9 cellular contexts compared by ENCODE assay signal in the genomic region with DNA sequence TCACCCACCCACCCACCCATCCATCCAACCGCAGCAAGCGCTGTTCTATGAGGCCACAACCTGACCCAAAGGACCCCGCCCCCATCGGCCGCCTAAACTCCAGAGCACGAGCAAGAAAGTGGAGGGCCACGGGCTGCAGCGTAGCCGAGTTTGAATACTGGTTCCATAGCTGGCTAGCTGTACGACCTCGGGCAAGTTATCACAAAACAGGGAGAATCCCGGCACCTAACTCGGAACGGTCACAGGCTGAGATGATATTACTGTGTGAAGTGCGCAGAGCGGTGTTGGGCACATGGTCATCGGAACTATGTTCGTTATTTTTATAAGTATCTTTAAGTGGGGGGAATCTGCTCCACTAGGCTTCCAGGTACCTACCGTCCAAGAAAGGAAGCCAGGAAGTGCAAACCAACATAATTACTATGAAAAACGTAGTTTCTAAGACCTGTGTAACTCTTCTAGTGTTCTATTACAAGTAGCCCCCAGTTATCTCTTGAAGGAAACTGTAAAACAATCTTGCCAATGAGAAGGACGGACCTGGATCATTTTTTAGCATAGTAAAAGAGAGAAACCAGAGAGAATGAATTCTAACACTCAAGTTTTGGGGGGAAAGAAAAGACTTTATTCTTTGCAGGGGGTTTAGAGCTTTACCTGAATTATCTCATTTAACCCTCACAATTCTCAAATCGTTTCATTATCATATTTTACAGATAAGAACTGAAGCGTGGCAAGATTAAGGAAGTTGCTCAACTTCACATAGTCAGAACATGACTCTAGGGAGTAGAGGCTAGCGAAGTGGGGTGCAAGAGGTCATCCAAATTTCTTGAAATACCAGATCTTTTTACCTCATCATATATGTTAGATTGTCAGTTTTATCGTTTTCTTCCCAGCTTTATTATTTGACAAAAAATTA. TPM values are rescaled to one million over a fixed set of nuclear protein-coding genes. Genes with fewer than 3 reads are reported as not detected.
DNase-seq lines count a peak whose midpoint lies in the region; ATAC-seq and TF ChIP-seq lines count a peak whose summit lies in the region.
"Had no signal": no experiment of that assay in that cellular context is flagged by ENCODE, and none has a peak within 500 bp of the region (broad histone marks: within the 10 kb centered on the region; RNA-seq: fewer than 3 reads in every experiment).

No MANE protein-coding gene starts in this region.

- peak; percentile 96 for DNase-seq in GF-D8 (lab: John Stamatoyannopoulos, UW)
- DNase-seq in activated CD8-positive, alpha-beta T cell treated with anti-CD3 and anti-CD28 coated beads, Interleukin-2, amount 10 ng/mL, durations not matched to agents 7 days and 5 days = no peak
- peak; percentile 51 for DNase-seq in hepatic stellate cell (ENCODE audit: low spot score)
- DNase-seq in sigmoid colon = no peak
- no peak for DNase-seq in HK-2 (ENCODE audit: unreplicated experiment)
- no peak for DNase-seq in GDM1 (lab: John Stamatoyannopoulos, UW)

- H3K4me2 ChIP-seq in KMS-11 = peak overlapping the region; percentile 47

- H4K20me1 ChIP-seq in KMS-11 (ENCODE audit: insufficient read depth) = no peaks in the 10 kb centered on the region

- no peaks in the 10 kb centered on the region for H3K27me3 Mint-ChIP-seq in activated CD8-positive, alpha-beta T cell treated with anti-CD3 and anti-CD28 coated beads, Interleukin-2, amount 10 ng/mL, durations not matched to agents 7 days and 5 days (ENCODE audit: low read depth)

- no peak for TF ChIP-seq POLR2A in sigmoid colon (IDR thresholded peaks at IDR 0.05)

- no peak for TF ChIP-seq EP300 in sigmoid colon (IDR thresholded peaks at IDR 0.05)

- H3K79me2 ChIP-seq in KMS-11 (ENCODE audit: insufficient read depth, low read depth) = peaks cover 19% of the 10 kb centered on the region; the same call in 1 of the 2 replicates

- peaks cover 42% of the 10 kb centered on the region for H3K36me3 Mint-ChIP-seq in activated CD8-positive, alpha-beta T cell treated with anti-CD3 and anti-CD28 coated beads, Interleukin-2, amount 10 ng/mL, durations not matched to agents 7 days and 5 days (ENCODE audit: low read depth)

- peak; percentile 42 for ATAC-seq in GM21528 (IDR thresholded peaks at IDR 0.05; ENCODE audit: low FRiP score, unreplicated experiment)
- ATAC-seq in activated CD8-positive, alpha-beta T cell treated with anti-CD3 and anti-CD28 coated beads, Interleukin-2, amount 10 ng/mL, durations not matched to agents 7 days and 5 days = peak; percentile 48

- no peaks in the 10 kb centered on the region for H3K36me3 ChIP-seq in KMS-11 (ENCODE audit: insufficient read depth)
- peaks cover 3 to 41% (median 17%) of the 10 kb centered on the region in 4 donors for H3K36me3 ChIP-seq in sigmoid colon

- H3K9me3 ChIP-seq in sigmoid colon = no peaks in the 10 kb centered on the region

- peak overlapping the region; percentile 97 for H3K27ac Mint-ChIP-seq in activated CD8-positive, alpha-beta T cell treated with anti-CD3 and anti-CD28 coated beads, Interleukin-2, amount 10 ng/mL, durations not matched to agents 7 days and 5 days

- peaks cover 48% of the 10 kb centered on the region for H3K4me1 Mint-ChIP-seq in activated CD8-positive, alpha-beta T cell treated with anti-CD3 and anti-CD28 coated beads, Interleukin-2, amount 10 ng/mL, durations not matched to agents 7 days and 5 days (ENCODE audit: low read depth)

- peak overlapping the region; percentile 97 for H3K4me3 Mint-ChIP-seq in activated CD8-positive, alpha-beta T cell treated with anti-CD3 and anti-CD28 coated beads, Interleukin-2, amount 10 ng/mL, durations not matched to agents 7 days and 5 days

- CTCF ChIA-PET in activated CD8-positive, alpha-beta T cell treated with anti-CD3 and anti-CD28 coated beads, Interleukin-2, amount 10 ng/mL, durations not matched to agents 7 days and 5 days (lab: Charles Lee) = interaction anchor here (0.8 to 4.8 kb wide), 5 partner anchors 10 to 63 kb away, joined by 3 to 28 read pairs (median 10); a partner anchor contains a TSS

- TF ChIP-seq CTCF in KMS-11 (conservative IDR thresholded peaks at IDR 0.05; ENCODE audit: low read depth, low read length) (no peak), sigmoid colon (IDR thresholded peaks at IDR 0.05) (no peak)

- no peaks in the 10 kb centered on the region for H3K9me3 Mint-ChIP-seq in activated CD8-positive, alpha-beta T cell treated with anti-CD3 and anti-CD28 coated beads, Interleukin-2, amount 10 ng/mL, durations not matched to agents 7 days and 5 days (ENCODE audit: insufficient read depth)

- peak overlapping the region; percentile 34; the same call in 1 of the 2 replicates for H3K9ac ChIP-seq in KMS-11

- intact Hi-C loops in sigmoid colon (cut with DNase I) = no loop called here

- 2 to 3% methylated on average over 25 of the region's 25 CpGs for WGBS in sigmoid colon, 2 donors

- POLR2A ChIA-PET in activated CD8-positive, alpha-beta T cell treated with anti-CD3 and anti-CD28 coated beads, Interleukin-2, amount 10 ng/mL, durations not matched to agents 7 days and 5 days (lab: Charles Lee) = interaction anchor here (1.0 to 3.9 kb wide), 4 partner anchors 14 to 80 kb away, joined by 3 to 44 read pairs (median 6); a partner anchor contains a TSS

- peak overlapping the region; percentile 56 for H3K27ac ChIP-seq in KMS-11
- H3K27ac ChIP-seq in sigmoid colon = peak overlapping the region; percentile 85 to 93 (median 89)

- no peaks in the 10 kb centered on the region for H3K27me3 ChIP-seq in KMS-11 (ENCODE audit: insufficient read depth, low read depth)
- no peaks in the 10 kb centered on the region for H3K27me3 ChIP-seq in sigmoid colon

- H3K4me3 ChIP-seq in KMS-11 (IDR thresholded peaks at IDR 0.05; ENCODE audit: insufficient read depth, low read depth, low read length) (no peak overlapping the region), sigmoid colon (peak overlapping the region; percentile 63 to 88 (median 72))

- peak overlapping the region; percentile 46; the same call in 1 of the 2 replicates for H2AFZ ChIP-seq in KMS-11 (ENCODE audit: low read depth)

- H3K4me1 ChIP-seq in KMS-11 (ENCODE audit: low read depth, poor library complexity, severe bottlenecking) (peaks cover 58% of the 10 kb centered on the region), sigmoid colon (peaks cover 0 to 25% (median 18%) of the 10 kb centered on the region in 4 donors)

RNA-seq across cellular contexts. Expression of a gene that starts 0.7 kb away (rescaled TPM):
- 10 to 100 TPM; 36.3 to 39.5 TPM for total RNA-seq in activated CD8-positive, alpha-beta T cell treated with anti-CD3 and anti-CD28 coated beads, Interleukin-2, amount 10 ng/mL, durations not matched to agents 7 days and 5 days
- total RNA-seq in sigmoid colon = 10 to 100 TPM; 12.2 to 19.9 (median 18.5) TPM
- polyA plus RNA-seq in sigmoid colon = 10 to 100 TPM; 13.8 to 16.8 (median 14.1) TPM

RNA-seq across cellular contexts. Expression of a gene that starts 14.4 kb away (rescaled TPM):
- total RNA-seq in activated CD8-positive, alpha-beta T cell treated with anti-CD3 and anti-CD28 coated beads, Interleukin-2, amount 10 ng/mL, durations not matched to agents 7 days and 5 days = 10 to 100 TPM; 60.5 to 62.0 TPM
- total RNA-seq in sigmoid colon = 10 to 100 TPM; 14.7 to 28.6 (median 21.0) TPM
- polyA plus RNA-seq in sigmoid colon = 10 to 100 TPM; 16.8 to 22.5 (median 17.3) TPM

RNA-seq across cellular contexts. Expression of a gene that starts 18.2 kb away (rescaled TPM):
- not detected for total RNA-seq in activated CD8-positive, alpha-beta T cell treated with anti-CD3 and anti-CD28 coated beads, Interleukin-2, amount 10 ng/mL, durations not matched to agents 7 days and 5 days
- total RNA-seq in sigmoid colon = not detected
- polyA plus RNA-seq in sigmoid colon = not detected
- total RNA-seq: temporal lobe had no signal

RNA-seq across cellular contexts. Expression of a gene that starts 49.6 kb away (rescaled TPM):
- total RNA-seq in activated CD8-positive, alpha-beta T cell treated with anti-CD3 and anti-CD28 coated beads, Interleukin-2, amount 10 ng/mL, durations not matched to agents 7 days and 5 days = not detected
- total RNA-seq in sigmoid colon = not detected
- 1 to 10 TPM in 2 of 3 donors, under 1 TPM in 1; 0.04 to 5.3 (median 3.0) TPM for polyA plus RNA-seq in sigmoid colon
- total RNA-seq: temporal lobe had no signal

RNA-seq across cellular contexts. Expression of a gene that starts 56.2 kb away (rescaled TPM):
- total RNA-seq in activated CD8-positive, alpha-beta T cell treated with anti-CD3 and anti-CD28 coated beads, Interleukin-2, amount 10 ng/mL, durations not matched to agents 7 days and 5 days = not detected
- not detected for total RNA-seq in sigmoid colon
- 1 to 10 TPM in 1 of 3 donors, under 1 TPM in 1, not detected in 1; 0.19 to 4.4 TPM for polyA plus RNA-seq in sigmoid colon
- total RNA-seq: temporal lobe had no signal

Comparison
In these comparisons a context has a peak if more than half of its experiments do, and no peak if none do; other contexts are left out.
1. DNase-seq: peak in GF-D8 (single experiment) and hepatic stellate cell (single experiment); none in activated CD8-positive, alpha-beta T cell treated with anti-CD3 and anti-CD28 coated beads, Interleukin-2, amount 10 ng/mL, durations not matched to agents 7 days and 5 days (single experiment), sigmoid colon (single experiment), HK-2 (single experiment) and GDM1 (single experiment).